ENCODE assay signal across 1 cellular context in genomic region chr3:13193320-13194284, GRCh38.
A peak's percentile ranks its signal among the peaks of the same experiment; 100 is the strongest.
TF ChIP-seq lines count a peak whose summit lies in the region.

No MANE protein-coding gene starts in this region.

TF ChIP-seq in HepG2, 621 proteins besides CTCF, POLR2A, EP300 and RAD21 (continued from another document):
- TF ChIP-seq, protein P1, sequence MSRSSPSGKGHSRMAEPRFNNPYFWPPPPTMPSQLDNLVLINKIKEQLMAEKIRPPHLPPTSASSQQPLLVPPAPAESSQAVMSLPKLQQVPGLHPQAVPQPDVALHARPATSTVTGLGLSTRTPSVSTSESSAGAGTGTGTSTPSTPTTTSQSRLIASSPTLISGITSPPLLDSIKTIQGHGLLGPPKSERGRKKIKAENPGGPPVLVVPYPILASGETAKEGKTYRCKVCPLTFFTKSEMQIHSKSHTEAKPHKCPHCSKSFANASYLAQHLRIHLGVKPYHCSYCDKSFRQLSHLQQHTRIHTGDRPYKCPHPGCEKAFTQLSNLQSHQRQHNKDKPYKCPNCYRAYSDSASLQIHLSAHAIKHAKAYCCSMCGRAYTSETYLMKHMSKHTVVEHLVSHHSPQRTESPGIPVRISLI (CRISPR knock-in tag; IDR thresholded peaks at IDR 0.05; ENCODE audit: borderline replicate concordance): no peak
- TF ChIP-seq GABPB1 (CRISPR knock-in tag; IDR thresholded peaks at IDR 0.05) (0 out of 2 replicates have a peak, but pooled peaks have one; percentile 3), SP1 (IDR thresholded peaks at IDR 0.05) (no peak), SP1 (CRISPR knock-in tag; IDR thresholded peaks at IDR 0.05) (no peak)
- TF ChIP-seq, protein P2, sequence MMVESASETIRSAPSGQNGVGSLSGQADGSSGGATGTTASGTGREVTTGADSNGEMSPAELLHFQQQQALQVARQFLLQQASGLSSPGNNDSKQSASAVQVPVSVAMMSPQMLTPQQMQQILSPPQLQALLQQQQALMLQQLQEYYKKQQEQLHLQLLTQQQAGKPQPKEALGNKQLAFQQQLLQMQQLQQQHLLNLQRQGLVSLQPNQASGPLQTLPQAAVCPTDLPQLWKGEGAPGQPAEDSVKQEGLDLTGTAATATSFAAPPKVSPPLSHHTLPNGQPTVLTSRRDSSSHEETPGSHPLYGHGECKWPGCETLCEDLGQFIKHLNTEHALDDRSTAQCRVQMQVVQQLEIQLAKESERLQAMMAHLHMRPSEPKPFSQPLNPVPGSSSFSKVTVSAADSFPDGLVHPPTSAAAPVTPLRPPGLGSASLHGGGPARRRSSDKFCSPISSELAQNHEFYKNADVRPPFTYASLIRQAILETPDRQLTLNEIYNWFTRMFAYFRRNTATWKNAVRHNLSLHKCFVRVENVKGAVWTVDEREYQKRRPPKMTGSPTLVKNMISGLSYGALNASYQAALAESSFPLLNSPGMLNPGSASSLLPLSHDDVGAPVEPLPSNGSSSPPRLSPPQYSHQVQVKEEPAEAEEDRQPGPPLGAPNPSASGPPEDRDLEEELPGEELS (CRISPR knock-in tag; IDR thresholded peaks at IDR 0.05): no peak
TF ChIP-seq in HepG2: peak in this region for 1.
